Comparison of ENCODE assay signal across 26 cellular contexts in the genomic region with DNA sequence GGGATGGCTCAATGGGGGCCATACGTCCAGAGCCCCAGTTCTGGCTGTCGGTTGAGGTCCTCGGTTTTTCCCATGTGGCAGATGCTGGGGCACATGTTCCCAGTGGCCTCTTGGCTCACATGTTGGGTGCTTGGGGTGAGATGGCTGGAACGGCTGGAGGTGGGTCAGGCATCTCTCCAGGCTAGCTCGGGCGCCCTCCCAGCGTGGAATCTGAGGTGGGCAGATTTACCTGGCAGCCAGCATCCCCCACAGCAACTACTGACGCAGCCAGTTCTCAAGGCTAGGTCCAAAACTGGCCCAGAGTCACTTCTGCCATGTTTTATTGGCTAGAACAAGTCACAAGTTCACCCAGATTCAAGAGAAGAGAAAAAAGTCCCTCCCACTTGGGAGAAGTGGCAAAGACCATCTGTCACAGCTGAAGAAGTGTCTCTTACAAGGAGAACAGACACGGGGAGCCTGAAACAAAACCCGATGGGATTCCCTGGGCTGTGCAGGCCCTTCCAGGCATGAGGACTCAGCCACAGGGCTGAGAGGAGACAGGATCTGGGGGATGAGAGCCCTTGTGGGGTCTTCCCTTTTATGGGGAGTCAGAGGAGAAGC. TPM values are rescaled to one million over a fixed set of nuclear protein-coding genes. Genes with fewer than 3 reads are reported as not detected.
"Had no signal": no experiment of that assay in that cellular context is flagged by ENCODE, and none has a peak within 500 bp of the region (broad histone marks: within the 10 kb centered on the region; RNA-seq: fewer than 3 reads in every experiment).

No MANE protein-coding gene starts in this region.

- H3K4me1 Mint-ChIP-seq: activated naive CD4-positive, alpha-beta T cell treated with anti-CD3 and anti-CD28 coated beads, Interleukin-2, amount 50 U/mL, for 24 hours; nephron progenitor cell had no signal

- H3K27me3 Mint-ChIP-seq: activated naive CD4-positive, alpha-beta T cell treated with anti-CD3 and anti-CD28 coated beads, Interleukin-2, amount 50 U/mL, for 24 hours; stimulated activated naive CD8-positive, alpha-beta T cell treated with anti-CD3 and anti-CD28 coated beads, Interleukin-15, Interleukin-2, amounts not matched to agents 100 ng/mL and 50 ng/mL, for 24 hours had no signal

- H3K27ac ChIP-seq: breast epithelium, gastroesophageal sphincter, heart right ventricle, left ventricle myocardium inferior, suprapubic skin had no signal

- H3K9me3 Mint-ChIP-seq: activated naive CD4-positive, alpha-beta T cell treated with anti-CD3 and anti-CD28 coated beads, Interleukin-2, amount 50 U/mL, for 24 hours; nephron progenitor cell; stimulated activated naive CD8-positive, alpha-beta T cell treated with anti-CD3 and anti-CD28 coated beads, Interleukin-15, Interleukin-2, amounts not matched to agents 100 ng/mL and 50 ng/mL, for 24 hours had no signal

- H3K9me3 ChIP-seq: breast epithelium, gastroesophageal sphincter, heart right ventricle, left ventricle myocardium inferior, suprapubic skin had no signal

- H3K36me3 Mint-ChIP-seq: activated naive CD4-positive, alpha-beta T cell treated with anti-CD3 and anti-CD28 coated beads, Interleukin-2, amount 50 U/mL, for 24 hours had no signal

- DNase-seq: activated CD4-positive, alpha-beta T cell treated with anti-CD3 and anti-CD28 coated beads, Interleukin-2, amount 50 U/mL, for 1 hour; activated CD8-positive, alpha-beta memory T cell treated with anti-CD3 and anti-CD28 coated beads for 24 hours; activated CD8-positive, alpha-beta memory T cell treated with anti-CD3 and anti-CD28 coated beads, Interleukin-2, amount 50 U/mL, for 48 hours; activated effector memory CD4-positive, alpha-beta T cell treated with anti-CD3 and anti-CD28 coated beads, Interleukin-2, amount 50 U/mL, for 16 hours; activated T-cell treated with anti-CD3 and anti-CD28 coated beads, Interleukin-2, amount 50 U/mL, for 48 hours; cerebellar nuclear complex; cortex of kidney; effector CD4-positive, alpha-beta T cell; heart right ventricle; left ventricle myocardium inferior; mammary epithelial cell; midbrain; nephron progenitor cell; occipital lobe; retina; T1000; trophoblast cell had no signal

- H3K4me3 Mint-ChIP-seq: activated naive CD4-positive, alpha-beta T cell treated with anti-CD3 and anti-CD28 coated beads, Interleukin-2, amount 50 U/mL, for 24 hours; nephron progenitor cell; stimulated activated naive CD8-positive, alpha-beta T cell treated with anti-CD3 and anti-CD28 coated beads, Interleukin-15, Interleukin-2, amounts not matched to agents 100 ng/mL and 50 ng/mL, for 24 hours had no signal

- H3K27me3 ChIP-seq: breast epithelium, suprapubic skin had no signal

- H3K27ac Mint-ChIP-seq: activated naive CD4-positive, alpha-beta T cell treated with anti-CD3 and anti-CD28 coated beads, Interleukin-2, amount 50 U/mL, for 24 hours; nephron progenitor cell; stimulated activated naive CD8-positive, alpha-beta T cell treated with anti-CD3 and anti-CD28 coated beads, Interleukin-15, Interleukin-2, amounts not matched to agents 100 ng/mL and 50 ng/mL, for 24 hours had no signal

- H3K4me1 ChIP-seq: breast epithelium, gastroesophageal sphincter, heart right ventricle, left ventricle myocardium inferior, suprapubic skin had no signal

- H3K4me3 ChIP-seq: breast epithelium, gastroesophageal sphincter, heart right ventricle, left ventricle myocardium inferior, suprapubic skin had no signal

- H3K36me3 ChIP-seq: breast epithelium, gastroesophageal sphincter, left ventricle myocardium inferior, suprapubic skin had no signal

- ATAC-seq: activated CD4-positive, CD25-positive, alpha-beta regulatory T cell treated with anti-CD3 and anti-CD28 coated beads, Interleukin-2, amount 50 U/mL, for 24 hours; esophagus mucosa; gastroesophageal sphincter; heart right ventricle had no signal

RNA-seq across cellular contexts. Expression of a gene that starts 31.1 kb away (rescaled TPM):
- total RNA-seq: astrocyte, breast epithelium, esophagus mucosa, gastroesophageal sphincter, left ventricle myocardium inferior, mammary epithelial cell, posterior vena cava, suprapubic skin had no signal
- polyA plus RNA-seq: heart right ventricle, mammary epithelial cell had no signal
